24 cellular contexts compared by ENCODE assay signal in genomic region chr6:101851911-101852310, GRCh38.
"Had no signal": no experiment of that assay in that cellular context is flagged by ENCODE, and none has a peak within 500 bp of the region (broad histone marks: within the 10 kb centered on the region; RNA-seq: fewer than 3 reads in every experiment).

No MANE protein-coding gene starts in this region.

- H3K36me3 ChIP-seq: colonic mucosa, lower lobe of right lung, tibial artery had no signal

- DNase-seq: activated B cell treated with CpG ODN at 0.5 μM for 24 hours; activated CD4-positive, alpha-beta memory T cell treated with anti-CD3 and anti-CD28 coated beads for 36 hours; activated CD4-positive, alpha-beta T cell treated with anti-CD3 and anti-CD28 coated beads for 4 hours; activated gamma-delta T cell treated with Interleukin-2 at 50 U/mL for 16 hours; activated T-cell treated with anti-CD3 and anti-CD28 coated beads for 4 hours; amniotic stem cell; caudate nucleus; colonic mucosa; endodermal cell; foreskin melanocyte; glutamatergic neuron; hippocampal formation; lower lobe of right lung; posterior cingulate gyrus; retina; stimulated activated CD4-positive, alpha-beta T cell treated with anti-CD3 and anti-CD28 coated beads, Interleukin-12 subunit alpha, Interleukin-12 subunit beta, amount 100 ng/mL, for 4 hours; stimulated activated CD4-positive, alpha-beta T cell treated with anti-CD3 and anti-CD28 coated beads, Interleukin-1b, Interleukin-23, amount 100 ng/mL, for 48 hours; stimulated activated CD8-positive, alpha-beta memory T cell treated with anti-CD3 and anti-CD28 coated beads, Interleukin-4, amount 100 ng/mL, for 48 hours; stimulated activated naive CD4-positive, alpha-beta T cell; tibial artery had no signal

- H3K9me3 Mint-ChIP-seq: activated B cell treated with CpG ODN at 0.5 μM for 24 hours; activated T-helper 1 cell treated with anti-CD3 and anti-CD28 coated beads, Interleukin-12 subunit alpha, Interleukin-12 subunit beta, Interleukin-2, Interleukin-4 antibody, amounts not matched to agents 30 ng/mL and 10 ng/mL and 1 ng/mL, durations not matched to agents 14 hours and 24 hours and 36 hours; endodermal cell had no signal

- H3K36me3 Mint-ChIP-seq: activated CD4-positive, alpha-beta memory T cell treated with anti-CD3 and anti-CD28 coated beads for 36 hours; activated naive CD8-positive, alpha-beta T cell; natural killer cell treated with Interleukin-12 subunit alpha and Interleukin-12 subunit beta and Interleukin-15 and Interleukin-18, amount 100 ng/mL, for 72 hours had no signal

- ATAC-seq: lower lobe of right lung; natural killer cell treated with Interleukin-12 subunit alpha and Interleukin-12 subunit beta and Interleukin-15 and Interleukin-18, amount 100 ng/mL, for 72 hours had no signal

- H3K9me3 ChIP-seq: colonic mucosa, lower lobe of right lung, tibial artery had no signal

- H3K4me3 Mint-ChIP-seq: activated B cell treated with CpG ODN at 0.5 μM for 24 hours; activated CD4-positive, alpha-beta memory T cell treated with anti-CD3 and anti-CD28 coated beads for 36 hours; activated naive CD8-positive, alpha-beta T cell; activated T-helper 1 cell treated with anti-CD3 and anti-CD28 coated beads, Interleukin-12 subunit alpha, Interleukin-12 subunit beta, Interleukin-2, Interleukin-4 antibody, amounts not matched to agents 30 ng/mL and 10 ng/mL and 1 ng/mL, durations not matched to agents 14 hours and 24 hours and 36 hours; endodermal cell; natural killer cell treated with Interleukin-12 subunit alpha and Interleukin-12 subunit beta and Interleukin-15 and Interleukin-18, amount 100 ng/mL, for 72 hours had no signal

- H3K27me3 ChIP-seq: colonic mucosa, tibial artery had no signal

- H3K4me1 Mint-ChIP-seq: activated B cell treated with CpG ODN at 0.5 μM for 24 hours had no signal

- H3K4me3 ChIP-seq: colonic mucosa, lower lobe of right lung, tibial artery had no signal

- H3K27ac ChIP-seq: colonic mucosa, lower lobe of right lung, tibial artery had no signal

- FAIRE-seq: keratinocyte had no signal

- H3K27me3 Mint-ChIP-seq: activated B cell treated with CpG ODN at 0.5 μM for 24 hours; activated CD4-positive, alpha-beta memory T cell treated with anti-CD3 and anti-CD28 coated beads for 36 hours; activated naive CD8-positive, alpha-beta T cell; natural killer cell treated with Interleukin-12 subunit alpha and Interleukin-12 subunit beta and Interleukin-15 and Interleukin-18, amount 100 ng/mL, for 72 hours had no signal

- H3K4me1 ChIP-seq: colonic mucosa, lower lobe of right lung had no signal

- H3K27ac Mint-ChIP-seq: activated B cell treated with CpG ODN at 0.5 μM for 24 hours; activated CD4-positive, alpha-beta memory T cell treated with anti-CD3 and anti-CD28 coated beads for 36 hours; activated naive CD8-positive, alpha-beta T cell; activated T-helper 1 cell treated with anti-CD3 and anti-CD28 coated beads, Interleukin-12 subunit alpha, Interleukin-12 subunit beta, Interleukin-2, Interleukin-4 antibody, amounts not matched to agents 30 ng/mL and 10 ng/mL and 1 ng/mL, durations not matched to agents 14 hours and 24 hours and 36 hours; endodermal cell; natural killer cell treated with Interleukin-12 subunit alpha and Interleukin-12 subunit beta and Interleukin-15 and Interleukin-18, amount 100 ng/mL, for 72 hours had no signal
